ENCODE assay signal across 1 cellular context in genomic region chr3:50316657-50317242, GRCh38.
TF ChIP-seq lines count a peak whose summit lies in the region.

No MANE protein-coding gene starts in this region.

TF ChIP-seq in K562, 482 proteins besides CTCF, POLR2A, EP300 and RAD21 (continued from another document):
- TF ChIP-seq HOMEZ (CRISPR knock-in tag; IDR thresholded peaks at IDR 0.05): no peak
- peak; percentile 43; the same call in 1 of the 2 replicates for TF ChIP-seq HDGF (IDR thresholded peaks at IDR 0.05)
- no peak for TF ChIP-seq HINFP (tag; conservative IDR thresholded peaks at IDR 0.05; ENCODE audit: low read depth)
- TF ChIP-seq ZNF174 (CRISPR knock-in tag; IDR thresholded peaks at IDR 0.05): no peak
- TF ChIP-seq SOX6 (IDR thresholded peaks at IDR 0.05): no peak
- TF ChIP-seq USF1 (CRISPR knock-in tag; IDR thresholded peaks at IDR 0.05): peak; percentile 17; the same call in 1 of the 2 replicates
- TF ChIP-seq ARID1B (IDR thresholded peaks at IDR 0.05): peak; percentile 44
- no peak for TF ChIP-seq HSF4 (CRISPR knock-in tag; IDR thresholded peaks at IDR 0.05; ENCODE audit: borderline replicate concordance)
- TF ChIP-seq THAP7 (CRISPR knock-in tag; IDR thresholded peaks at IDR 0.05): no peak
- no peak for TF ChIP-seq NR2C2 (CRISPR knock-in tag; IDR thresholded peaks at IDR 0.05)
- TF ChIP-seq NR2C2 (tag; IDR thresholded peaks at IDR 0.05): no peak
- TF ChIP-seq ZNF41 (CRISPR knock-in tag; conservative IDR thresholded peaks at IDR 0.05): no peak
- TF ChIP-seq ZNF354B (CRISPR knock-in tag; IDR thresholded peaks at IDR 0.05): no peak
- no peak for TF ChIP-seq NCOA1 (IDR thresholded peaks at IDR 0.05; ENCODE audit: low read depth)
- TF ChIP-seq POLR2G (IDR thresholded peaks at IDR 0.05; ENCODE audit: low read depth, low read length): 0 out of 2 replicates have a peak, but pooled peaks have one; percentile 31
- TF ChIP-seq NKRF (IDR thresholded peaks at IDR 0.05; ENCODE audit: borderline replicate concordance): no peak
- peak; percentile 79 for TF ChIP-seq FOSL1 (tag; conservative IDR thresholded peaks at IDR 0.05)
- TF ChIP-seq PHB2 (IDR thresholded peaks at IDR 0.05; ENCODE audit: low read depth): no peak
- TF ChIP-seq TCF15 (CRISPR knock-in tag; IDR thresholded peaks at IDR 0.05): no peak
- peak; percentile 94 for TF ChIP-seq ATF3 (IDR thresholded peaks at IDR 0.05)
- no peak for TF ChIP-seq ATF3 (CRISPR knock-in tag; conservative IDR thresholded peaks at IDR 0.05)
- no peak for TF ChIP-seq FOXP4 (CRISPR knock-in tag; IDR thresholded peaks at IDR 0.05; ENCODE audit: borderline replicate concordance)
- TF ChIP-seq BRD4 (IDR thresholded peaks at IDR 0.05): no peak
- no peak for TF ChIP-seq ZNF766 (CRISPR knock-in tag; conservative IDR thresholded peaks at IDR 0.05)
- TF ChIP-seq ZNF140 (CRISPR knock-in tag; IDR thresholded peaks at IDR 0.05): no peak
- no peak for TF ChIP-seq DEAF1 (CRISPR knock-in tag; IDR thresholded peaks at IDR 0.05)
- no peak for TF ChIP-seq SP2 (IDR thresholded peaks at IDR 0.05; ENCODE audit: extremely low read depth, low read depth, low read length, poor library complexity, severe bottlenecking)
- no peak for TF ChIP-seq ZNF274 (IDR thresholded peaks at IDR 0.05; ENCODE audit: borderline replicate concordance, low read depth, low read length)
- no peak for TF ChIP-seq ZNF408 (CRISPR knock-in tag; IDR thresholded peaks at IDR 0.05; ENCODE audit: low read depth)
- no peak for TF ChIP-seq ZNF12 (CRISPR knock-in tag; IDR thresholded peaks at IDR 0.05)
- TF ChIP-seq CTBP1 (IDR thresholded peaks at IDR 0.05; ENCODE audit: borderline replicate concordance): peak; percentile 38; the same call in 1 of the 2 replicates
- TF ChIP-seq NFE2 (IDR thresholded peaks at IDR 0.05; ENCODE audit: low read depth): no peak
- 0 out of 2 replicates have a peak, but pooled peaks have one; percentile 15 for TF ChIP-seq ATF7 (IDR thresholded peaks at IDR 0.05)
